Comparison of ENCODE assay signal across 15 cellular contexts in genomic region chr14:23326491-23327332, GRCh38. TPM values are rescaled to one million over a fixed set of nuclear protein-coding genes. Genes with fewer than 3 reads are reported as not detected.
DNase-seq lines count a peak whose midpoint lies in the region; ATAC-seq, FAIRE-seq and TF ChIP-seq lines count a peak whose summit lies in the region.
"Had no signal": no experiment of that assay in that cellular context is flagged by ENCODE, and none has a peak within 500 bp of the region (broad histone marks: within the 10 kb centered on the region; RNA-seq: fewer than 3 reads in every experiment).

No MANE protein-coding gene starts in this region.

- peaks cover 11% of the 10 kb centered on the region for H3K4me1 Mint-ChIP-seq in astrocyte (ENCODE audit: low read depth, unreplicated experiment)
- peaks cover 16% of the 10 kb centered on the region for H3K4me1 Mint-ChIP-seq in type B pancreatic cell (ENCODE audit: unreplicated experiment)

- intact Hi-C loops in HepG2 (cut with micrococcal nuclease; ENCODE audit: unreplicated experiment) = loop anchor here (5.0 kb wide), 1 partner anchor 131 kb away; no protein-coding TSS in a partner anchor
- intact Hi-C loops in right lobe of liver (cut with DNase I) = loop anchor here in 1 of 2 donors (5.0 kb wide), 1 partner anchor 51 kb away; the partner anchor contains the start of gene CMTM5

- TF ChIP-seq RAD21 in HepG2 (CRISPR knock-in tag; IDR thresholded peaks at IDR 0.05) = peak; percentile 42

- H3K9ac ChIP-seq in HepG2 (ENCODE audit: insufficient read depth, low read depth, low read length) = no peak overlapping the region
- H3K9ac ChIP-seq in astrocyte (ENCODE audit: low read length) = no peak overlapping the region

- CTCF ChIA-PET in HepG2 (lab: Yijun Ruan, JAX; ENCODE audit: low intra/inter-chr PET ratio, low total read pairs) = interaction anchor here (1.6 to 4.4 kb wide), 4 partner anchors 32 to 62 kb away, joined by 5 to 111 read pairs (median 14); partner anchors contain the start of gene CMTM5

- peak in 1 of 2 experiments; percentile 60; a peak in 2 of 4 replicates for TF ChIP-seq POLR2A in HepG2 (IDR thresholded peaks at IDR 0.05; ENCODE audit: insufficient read depth in 1 of 2, low read depth in 2 of 2, low read length in 2 of 2)
- no peak for TF ChIP-seq POLR2A in right lobe of liver (IDR thresholded peaks at IDR 0.05)

- H3K27ac ChIP-seq in HepG2 (ENCODE audit: extremely low read length, insufficient read depth, low read length) (no peak overlapping the region), right lobe of liver (no peak overlapping the region), astrocyte (ENCODE audit: low read depth, low read length) (no peak overlapping the region)
- H3K27ac ChIP-seq: breast epithelium had no signal

- H3K36me3 ChIP-seq in HepG2 (replicated peaks in 1 of 2; ENCODE audit: control insufficient read depth in 1 of 2, insufficient read depth in 2 of 2, low read length in 2 of 2) = peaks cover 18 to 27% of the 10 kb centered on the region in 2 experiments
- peaks cover 0 to 28% (median 13%) of the 10 kb centered on the region in 4 donors for H3K36me3 ChIP-seq in right lobe of liver
- H3K36me3 ChIP-seq in astrocyte (ENCODE audit: insufficient read depth, low read length) = peaks cover 20% of the 10 kb centered on the region
- H3K36me3 ChIP-seq: breast epithelium had no signal

- in situ Hi-C loops in HepG2 (cut with HindIII; ENCODE audit: extremely low pct_ligation_motif_present, low pct_unique_long_range_greater_than_20kb) = loop anchor here (5.0 kb wide), 1 partner anchor 51 kb away; the partner anchor contains the start of gene CMTM5

- no peaks in the 10 kb centered on the region for H3K9me3 ChIP-seq in HepG2 (ENCODE audit: low read length)
- no peaks in the 10 kb centered on the region for H3K9me3 ChIP-seq in right lobe of liver
- H3K9me3 ChIP-seq in astrocyte (ENCODE audit: insufficient read depth, low read depth, low read length) = no peaks in the 10 kb centered on the region
- H3K9me3 ChIP-seq: breast epithelium had no signal

- TF ChIP-seq CTCF in HepG2 (CRISPR knock-in tag; IDR thresholded peaks at IDR 0.05) (no peak), right lobe of liver (IDR thresholded peaks at IDR 0.05) (no peak), astrocyte (IDR thresholded peaks at IDR 0.05; ENCODE audit: insufficient read depth, low read depth, low read length) (no peak), type B pancreatic cell (conservative IDR thresholded peaks at IDR 0.05) (no peak)

- FAIRE-seq in HepG2 (lab: Jason Lieb, UNC) (no peak), astrocyte (lab: Jason Lieb, UNC) (no peak)

- WGBS in HepG2 (ENCODE audit: low lambda C conversion rate) = 92% methylated on average over 13 of the region's 13 CpGs
- WGBS in right lobe of liver (ENCODE audit: insufficient coverage, low coverage, low lambda C conversion rate, missing lambda C conversion rate) = 63% methylated on average over 13 of the region's 13 CpGs

- no peak overlapping the region for H3K4me3 ChIP-seq in HepG2 (replicated peaks in 1 of 3; ENCODE audit: insufficient read depth in 1 of 3, low read depth in 2 of 3, low read length in 3 of 3)
- H3K4me3 ChIP-seq in right lobe of liver = no peak overlapping the region
- no peak overlapping the region for H3K4me3 ChIP-seq in astrocyte (ENCODE audit: insufficient read depth, low read depth, low read length)
- H3K4me3 ChIP-seq: breast epithelium had no signal

- no peaks in the 10 kb centered on the region for H3K9me3 Mint-ChIP-seq in astrocyte (ENCODE audit: unreplicated experiment)
- H3K9me3 Mint-ChIP-seq in type B pancreatic cell = no peaks in the 10 kb centered on the region
- H3K9me3 Mint-ChIP-seq: activated naive CD4-positive, alpha-beta T cell treated with anti-CD3 and anti-CD28 coated beads, Interleukin-2, amount 10 ng/mL, durations not matched to agents 7 days and 5 days had no signal

- H3K27me3 ChIP-seq in HepG2 (ENCODE audit: control insufficient read depth in 1 of 2, insufficient read depth in 2 of 2, low read length in 2 of 2) (peaks cover 0 to 23% of the 10 kb centered on the region in 2 experiments; a peak in 3 of 5 replicates), right lobe of liver (no peaks in the 10 kb centered on the region), astrocyte (ENCODE audit: insufficient read depth, low read length) (no peaks in the 10 kb centered on the region)
- H3K27me3 ChIP-seq: breast epithelium had no signal

- H3K4me3 Mint-ChIP-seq in astrocyte (ENCODE audit: unreplicated experiment) = peak overlapping the region; percentile 47
- no peak overlapping the region for H3K4me3 Mint-ChIP-seq in type B pancreatic cell
- H3K4me3 Mint-ChIP-seq: activated naive CD4-positive, alpha-beta T cell treated with anti-CD3 and anti-CD28 coated beads, Interleukin-2, amount 10 ng/mL, durations not matched to agents 7 days and 5 days had no signal

- no peak overlapping the region for H2AFZ ChIP-seq in HepG2 (ENCODE audit: low read length)
- H2AFZ ChIP-seq in astrocyte (ENCODE audit: low read depth, low read length) = no peak overlapping the region

- peak; percentile 11 for ATAC-seq in HepG2
- ATAC-seq in right lobe of liver = no peak
- no peak for ATAC-seq in stimulated activated naive CD8-positive, alpha-beta T cell treated with anti-CD3 and anti-CD28 coated beads, Interleukin-15, Interleukin-2, amounts not matched to agents 100 U/mL and 50 U/mL, for 24 hours

- DNase-seq in HepG2 (ENCODE audit: low spot score) (no peak), right lobe of liver (no peak), astrocyte (ENCODE audit: low read depth) (no peak), type B pancreatic cell (ENCODE audit: extremely low spot score, unreplicated experiment) (peak; percentile 43), D341Med (ENCODE audit: low spot score) (no peak)
- no peak for DNase-seq in stimulated activated naive CD8-positive, alpha-beta T cell treated with anti-CD3 and anti-CD28 coated beads, Interleukin-15, Interleukin-2, amounts not matched to agents 100 U/mL and 50 U/mL, for 24 hours
- DNase-seq: activated CD8-positive, alpha-beta memory T cell treated with anti-CD3 and anti-CD28 coated beads, Interleukin-2, amount 50 U/mL, for 4 hours; activated naive CD4-positive, alpha-beta T cell treated with anti-CD3 and anti-CD28 coated beads, Interleukin-2, amount 10 ng/mL, durations not matched to agents 7 days and 5 days; GF-D8; hippocampal formation; NCI-H1092 treated with DMSO at 0.1 percent for 48 hours; RPMI8226; stimulated activated CD4-positive, alpha-beta T cell treated with anti-CD3 and anti-CD28 coated beads, Interleukin-2, amount 100 ng/mL, for 48 hours had no signal

- H3K36me3 Mint-ChIP-seq in astrocyte (ENCODE audit: low read depth, unreplicated experiment) (peaks cover 6% of the 10 kb centered on the region), type B pancreatic cell (peaks cover 21% of the 10 kb centered on the region)

- TF ChIP-seq EP300 in HepG2 (IDR thresholded peaks at IDR 0.05; ENCODE audit: low read depth in 2 of 2, low read length in 2 of 2) (no peak), HepG2 (CRISPR knock-in tag; IDR thresholded peaks at IDR 0.05; ENCODE audit: borderline replicate concordance) (peak; percentile 34; the same call in 1 of the 2 replicates)

- H3K27me3 Mint-ChIP-seq in astrocyte (ENCODE audit: low read depth, unreplicated experiment) (peaks cover 7% of the 10 kb centered on the region), type B pancreatic cell (no peaks in the 10 kb centered on the region)
- H3K27me3 Mint-ChIP-seq: activated naive CD4-positive, alpha-beta T cell treated with anti-CD3 and anti-CD28 coated beads, Interleukin-2, amount 10 ng/mL, durations not matched to agents 7 days and 5 days had no signal

- H3K27ac Mint-ChIP-seq in astrocyte (ENCODE audit: unreplicated experiment) (no peak overlapping the region), type B pancreatic cell (peak overlapping the region; percentile 5)
- H3K27ac Mint-ChIP-seq: activated naive CD4-positive, alpha-beta T cell treated with anti-CD3 and anti-CD28 coated beads, Interleukin-2, amount 10 ng/mL, durations not matched to agents 7 days and 5 days had no signal

- BruUV-seq in HepG2 (replicated peaks; lab: Mats Ljungman, UMichigan) = no TSS peak

- H3K4me2 ChIP-seq in HepG2 (ENCODE audit: low read depth, low read length) (no peak overlapping the region), astrocyte (ENCODE audit: low read length) (no peak overlapping the region)

- peaks cover 29% of the 10 kb centered on the region for H3K4me1 ChIP-seq in HepG2 (ENCODE audit: insufficient read depth, low read length)
- H3K4me1 ChIP-seq in right lobe of liver = peaks cover 0 to 17% (median 4%) of the 10 kb centered on the region in 4 donors
- peaks cover 7% of the 10 kb centered on the region for H3K4me1 ChIP-seq in astrocyte (ENCODE audit: insufficient read depth, low read length)

- H4K20me1 ChIP-seq in HepG2 (ENCODE audit: insufficient read depth, low read length) (peaks cover 11% of the 10 kb centered on the region; the same call in 1 of the 2 replicates), astrocyte (ENCODE audit: insufficient read depth, low read length) (peaks cover 40% of the 10 kb centered on the region)

- H3K79me2 ChIP-seq in HepG2 (ENCODE audit: insufficient read depth, low read length) (peaks cover 23% of the 10 kb centered on the region), astrocyte (ENCODE audit: insufficient read depth, low read length) (peaks cover 33% of the 10 kb centered on the region)

- POLR2A ChIA-PET in HepG2 (lab: Yijun Ruan, JAX) = interaction anchor here (0.7 to 13.2 kb wide), 20 partner anchors 9 to 561 kb away, joined by 3 to 1053 read pairs (median 4); partner anchors contain the start of genes ACIN1, AJUBA, AP1G2 and BCL2L2

RNA-seq across cellular contexts. Expression of gene PABPN1, which starts 5.5 kb away (rescaled TPM):
- total RNA-seq in HepG2 (2016; rRNA removed; fragmentation: Illumina TruSeq; extraction: Trizol) (173 and 233 TPM in 2 replicates), right lobe of liver (10 to 100 TPM; 23.6 to 95.3 (median 64.6) TPM), astrocyte (147 and 162 TPM in 2 replicates), type B pancreatic cell (ENCODE audit: low replicate concordance) (202 and 337 TPM in 2 replicates)
- 164 and 170 TPM in 2 replicates for total RNA-seq in HepG2 (2016; cell fraction: cytosol; rRNA removed; fragmentation: Illumina TruSeq; extraction: Trizol; ENCODE audit: low read depth)
- total RNA-seq in HepG2 (2016; cell fraction: insoluble cytoplasmic fraction; rRNA removed; fragmentation: Illumina TruSeq; extraction: Trizol) = 151 and 261 TPM in 2 replicates
- 240 and 258 TPM in 2 replicates for total RNA-seq in HepG2 (2016; cell fraction: membrane; rRNA removed; fragmentation: Illumina TruSeq; extraction: Trizol)
- 233 and 257 TPM in 2 replicates for total RNA-seq in HepG2 (2016; cell fraction: nucleus; rRNA removed; fragmentation: Illumina TruSeq; extraction: Trizol)
- polyA plus RNA-seq in HepG2 (2011; rRNA removed) = 524 and 560 TPM in 2 replicates
- polyA plus RNA-seq in HepG2 (2011; cell fraction: cytosol; rRNA removed) = 223 and 254 TPM in 2 replicates
- 1,653 and 1,890 TPM in 2 replicates for polyA plus RNA-seq in HepG2 (2011; cell fraction: nucleus; rRNA removed)
- polyA plus RNA-seq in HepG2 (2012) = 250 and 273 TPM in 2 replicates
- 203 and 217 TPM in 2 replicates for polyA plus RNA-seq in HepG2 (2016; cell fraction: cytosol; fragmentation: Illumina TruSeq; extraction: Trizol; ENCODE audit: low read depth)
- 267 and 292 TPM in 2 replicates for polyA plus RNA-seq in HepG2 (2016; cell fraction: insoluble cytoplasmic fraction; fragmentation: Illumina TruSeq; extraction: Trizol; ENCODE audit: low read depth)
- 282 and 307 TPM in 2 replicates for polyA plus RNA-seq in HepG2 (2016; cell fraction: membrane; fragmentation: Illumina TruSeq; extraction: Trizol; ENCODE audit: low read depth)
- polyA plus RNA-seq in HepG2 (2016; cell fraction: nucleus; fragmentation: Illumina TruSeq; extraction: Trizol; ENCODE audit: insufficient read depth, low read depth) = 742 and 751 TPM in 2 replicates
- polyA minus RNA-seq in HepG2 (2011; rRNA and poly(A)+ RNA removed; ENCODE audit: low replicate concordance) = 87.7 and 98.1 TPM in 2 replicates
- 48.4 and 51.4 TPM in 2 replicates for polyA minus RNA-seq in HepG2 (2011; cell fraction: cytosol; rRNA and poly(A)+ RNA removed)
- 305 and 331 TPM in 2 replicates for polyA minus RNA-seq in HepG2 (2011; cell fraction: nucleus; rRNA and poly(A)+ RNA removed)

RNA-seq across cellular contexts. Expression of gene BCL2L2, which starts 20.1 kb away (rescaled TPM):
- total RNA-seq in HepG2 (2016; rRNA removed; fragmentation: Illumina TruSeq; extraction: Trizol) (26.6 and 28.1 TPM in 2 replicates), right lobe of liver (10 to 100 TPM in 4 of 6 experiments, 1 to 10 TPM in 2; 8.8 to 15.8 (median 12.1) TPM), astrocyte (19.6 and 21.4 TPM in 2 replicates), type B pancreatic cell (ENCODE audit: low replicate concordance) (21.0 and 22.5 TPM in 2 replicates)
- 5.8 and 7.1 TPM in 2 replicates for total RNA-seq in HepG2 (2016; cell fraction: cytosol; rRNA removed; fragmentation: Illumina TruSeq; extraction: Trizol; ENCODE audit: low read depth)
- 23.5 and 29.8 TPM in 2 replicates for total RNA-seq in HepG2 (2016; cell fraction: insoluble cytoplasmic fraction; rRNA removed; fragmentation: Illumina TruSeq; extraction: Trizol)
- 24.4 and 25.0 TPM in 2 replicates for total RNA-seq in HepG2 (2016; cell fraction: membrane; rRNA removed; fragmentation: Illumina TruSeq; extraction: Trizol)
- 38.0 and 39.0 TPM in 2 replicates for total RNA-seq in HepG2 (2016; cell fraction: nucleus; rRNA removed; fragmentation: Illumina TruSeq; extraction: Trizol)
- polyA plus RNA-seq in HepG2 (2011; rRNA removed) = 49.8 and 58.5 TPM in 2 replicates
- 47.5 and 52.5 TPM in 2 replicates for polyA plus RNA-seq in HepG2 (2011; cell fraction: cytosol; rRNA removed)
- polyA plus RNA-seq in HepG2 (2011; cell fraction: nucleus; rRNA removed) = 125 and 134 TPM in 2 replicates
- polyA plus RNA-seq in HepG2 (2012) = 58.4 and 61.4 TPM in 2 replicates
- 5.0 and 5.6 TPM in 2 replicates for polyA plus RNA-seq in HepG2 (2016; cell fraction: cytosol; fragmentation: Illumina TruSeq; extraction: Trizol; ENCODE audit: low read depth)
- 24.9 and 26.1 TPM in 2 replicates for polyA plus RNA-seq in HepG2 (2016; cell fraction: insoluble cytoplasmic fraction; fragmentation: Illumina TruSeq; extraction: Trizol; ENCODE audit: low read depth)
- polyA plus RNA-seq in HepG2 (2016; cell fraction: membrane; fragmentation: Illumina TruSeq; extraction: Trizol; ENCODE audit: low read depth) = 16.9 and 17.1 TPM in 2 replicates
- 62.1 and 68.2 TPM in 2 replicates for polyA plus RNA-seq in HepG2 (2016; cell fraction: nucleus; fragmentation: Illumina TruSeq; extraction: Trizol; ENCODE audit: insufficient read depth, low read depth)
- 14.9 and 41.6 TPM in 2 replicates for polyA minus RNA-seq in HepG2 (2011; rRNA and poly(A)+ RNA removed; ENCODE audit: low replicate concordance)
- 15.1 and 17.5 TPM in 2 replicates for polyA minus RNA-seq in HepG2 (2011; cell fraction: cytosol; rRNA and poly(A)+ RNA removed)
- 64.5 and 72.0 TPM in 2 replicates for polyA minus RNA-seq in HepG2 (2011; cell fraction: nucleus; rRNA and poly(A)+ RNA removed)

RNA-seq across cellular contexts. Expression of gene PPP1R3E, which starts 24.1 kb away (rescaled TPM):
- 8.3 and 16.5 TPM in 2 replicates for total RNA-seq in HepG2 (2016; rRNA removed; fragmentation: Illumina TruSeq; extraction: Trizol)
- total RNA-seq in HepG2 (2016; cell fraction: cytosol; rRNA removed; fragmentation: Illumina TruSeq; extraction: Trizol; ENCODE audit: low read depth) = 2.5 and 3.0 TPM in 2 replicates
- 8.0 and 15.9 TPM in 2 replicates for total RNA-seq in HepG2 (2016; cell fraction: insoluble cytoplasmic fraction; rRNA removed; fragmentation: Illumina TruSeq; extraction: Trizol)
- 7.4 and 8.8 TPM in 2 replicates for total RNA-seq in HepG2 (2016; cell fraction: membrane; rRNA removed; fragmentation: Illumina TruSeq; extraction: Trizol)
- 19.8 and 23.1 TPM in 2 replicates for total RNA-seq in HepG2 (2016; cell fraction: nucleus; rRNA removed; fragmentation: Illumina TruSeq; extraction: Trizol)
- 22.5 and 26.5 TPM in 2 replicates for polyA plus RNA-seq in HepG2 (2011; rRNA removed)
- 7.4 and 8.8 TPM in 2 replicates for polyA plus RNA-seq in HepG2 (2011; cell fraction: cytosol; rRNA removed)
- 76.6 and 82.6 TPM in 2 replicates for polyA plus RNA-seq in HepG2 (2011; cell fraction: nucleus; rRNA removed)
- polyA plus RNA-seq in HepG2 (2012) = 17.5 and 26.4 TPM in 2 replicates
- polyA plus RNA-seq in HepG2 (2016; cell fraction: cytosol; fragmentation: Illumina TruSeq; extraction: Trizol; ENCODE audit: low read depth) = 3.7 and 5.1 TPM in 2 replicates
- polyA plus RNA-seq in HepG2 (2016; cell fraction: insoluble cytoplasmic fraction; fragmentation: Illumina TruSeq; extraction: Trizol; ENCODE audit: low read depth) = 11.7 and 14.7 TPM in 2 replicates
- 7.2 and 7.4 TPM in 2 replicates for polyA plus RNA-seq in HepG2 (2016; cell fraction: membrane; fragmentation: Illumina TruSeq; extraction: Trizol; ENCODE audit: low read depth)
- 47.6 and 61.8 TPM in 2 replicates for polyA plus RNA-seq in HepG2 (2016; cell fraction: nucleus; fragmentation: Illumina TruSeq; extraction: Trizol; ENCODE audit: insufficient read depth, low read depth)
- polyA minus RNA-seq in HepG2 (2011; rRNA and poly(A)+ RNA removed; ENCODE audit: low replicate concordance) = 10.2 and 19.7 TPM in 2 replicates
- 2.6 and 4.5 TPM in 2 replicates for polyA minus RNA-seq in HepG2 (2011; cell fraction: cytosol; rRNA and poly(A)+ RNA removed)
- polyA minus RNA-seq in HepG2 (2011; cell fraction: nucleus; rRNA and poly(A)+ RNA removed) = 55.5 and 56.2 TPM in 2 replicates
- total RNA-seq in right lobe of liver = 10 to 100 TPM in 2 of 6 experiments, 1 to 10 TPM in 4; 4.0 to 11.1 (median 8.1) TPM
- total RNA-seq in astrocyte = 2.1 and 3.6 TPM in 2 replicates
- total RNA-seq in type B pancreatic cell (ENCODE audit: low replicate concordance) = 10.1 and 16.7 TPM in 2 replicates

RNA-seq across cellular contexts. Expression of gene SLC22A17, which starts 26.0 kb away (rescaled TPM):
- 0.48 and 0.95 TPM in 2 replicates for total RNA-seq in HepG2 (2016; rRNA removed; fragmentation: Illumina TruSeq; extraction: Trizol)
- total RNA-seq in HepG2 (2016; cell fraction: cytosol; rRNA removed; fragmentation: Illumina TruSeq; extraction: Trizol; ENCODE audit: low read depth) = 0.30 TPM in 1 of 2 replicates, not detected in the other
- total RNA-seq in HepG2 (2016; cell fraction: insoluble cytoplasmic fraction; rRNA removed; fragmentation: Illumina TruSeq; extraction: Trizol) = 0.21 and 0.91 TPM in 2 replicates
- 0.12 and 0.31 TPM in 2 replicates for total RNA-seq in HepG2 (2016; cell fraction: membrane; rRNA removed; fragmentation: Illumina TruSeq; extraction: Trizol)
- 1.2 TPM in 2 replicates for total RNA-seq in HepG2 (2016; cell fraction: nucleus; rRNA removed; fragmentation: Illumina TruSeq; extraction: Trizol)
- polyA plus RNA-seq in HepG2 (2011; rRNA removed) = 1.1 and 1.8 TPM in 2 replicates
- 0.69 and 0.98 TPM in 2 replicates for polyA plus RNA-seq in HepG2 (2011; cell fraction: cytosol; rRNA removed)
- polyA plus RNA-seq in HepG2 (2011; cell fraction: nucleus; rRNA removed) = 9.4 and 11.6 TPM in 2 replicates
- polyA plus RNA-seq in HepG2 (2012) = 1.7 and 2.3 TPM in 2 replicates
- 0.12 and 0.14 TPM in 2 replicates for polyA plus RNA-seq in HepG2 (2016; cell fraction: cytosol; fragmentation: Illumina TruSeq; extraction: Trizol; ENCODE audit: low read depth)
- 0.27 and 0.67 TPM in 2 replicates for polyA plus RNA-seq in HepG2 (2016; cell fraction: insoluble cytoplasmic fraction; fragmentation: Illumina TruSeq; extraction: Trizol; ENCODE audit: low read depth)
- 0.16 and 0.19 TPM in 2 replicates for polyA plus RNA-seq in HepG2 (2016; cell fraction: membrane; fragmentation: Illumina TruSeq; extraction: Trizol; ENCODE audit: low read depth)
- polyA plus RNA-seq in HepG2 (2016; cell fraction: nucleus; fragmentation: Illumina TruSeq; extraction: Trizol; ENCODE audit: insufficient read depth, low read depth) = 3.6 and 3.8 TPM in 2 replicates
- 3.1 TPM in 1 of 2 replicates, not detected in the other for polyA minus RNA-seq in HepG2 (2011; rRNA and poly(A)+ RNA removed; ENCODE audit: low replicate concordance)
- 0.59 and 1.5 TPM in 2 replicates for polyA minus RNA-seq in HepG2 (2011; cell fraction: cytosol; rRNA and poly(A)+ RNA removed)
- 0.99 and 1.9 TPM in 2 replicates for polyA minus RNA-seq in HepG2 (2011; cell fraction: nucleus; rRNA and poly(A)+ RNA removed)
- 1 to 10 TPM; 1.5 to 2.7 (median 2.1) TPM for total RNA-seq in right lobe of liver
- total RNA-seq in astrocyte = 29.3 and 39.5 TPM in 2 replicates
- total RNA-seq in type B pancreatic cell (ENCODE audit: low replicate concordance) = 16.8 and 52.5 TPM in 2 replicates

RNA-seq across cellular contexts. Expression of gene EFS, which starts 38.3 kb away (rescaled TPM):
- not detected in 2 replicates for total RNA-seq in HepG2 (2016; rRNA removed; fragmentation: Illumina TruSeq; extraction: Trizol)
- total RNA-seq in HepG2 (2016; cell fraction: cytosol; rRNA removed; fragmentation: Illumina TruSeq; extraction: Trizol; ENCODE audit: low read depth) = not detected in 2 replicates
- not detected in 2 replicates for total RNA-seq in HepG2 (2016; cell fraction: insoluble cytoplasmic fraction; rRNA removed; fragmentation: Illumina TruSeq; extraction: Trizol)
- not detected in 2 replicates for total RNA-seq in HepG2 (2016; cell fraction: membrane; rRNA removed; fragmentation: Illumina TruSeq; extraction: Trizol)
- not detected in 2 replicates for total RNA-seq in HepG2 (2016; cell fraction: nucleus; rRNA removed; fragmentation: Illumina TruSeq; extraction: Trizol)
- polyA plus RNA-seq in HepG2 (2011; rRNA removed) = not detected in 2 replicates
- 0.03 and 0.04 TPM in 2 replicates for polyA plus RNA-seq in HepG2 (2011; cell fraction: cytosol; rRNA removed)
- 0.05 TPM in 2 replicates for polyA plus RNA-seq in HepG2 (2011; cell fraction: nucleus; rRNA removed)
- not detected in 2 replicates for polyA plus RNA-seq in HepG2 (2012)
- not detected in 2 replicates for polyA plus RNA-seq in HepG2 (2016; cell fraction: cytosol; fragmentation: Illumina TruSeq; extraction: Trizol; ENCODE audit: low read depth)
- not detected in 2 replicates for polyA plus RNA-seq in HepG2 (2016; cell fraction: insoluble cytoplasmic fraction; fragmentation: Illumina TruSeq; extraction: Trizol; ENCODE audit: low read depth)
- not detected in 2 replicates for polyA plus RNA-seq in HepG2 (2016; cell fraction: membrane; fragmentation: Illumina TruSeq; extraction: Trizol; ENCODE audit: low read depth)
- not detected in 2 replicates for polyA plus RNA-seq in HepG2 (2016; cell fraction: nucleus; fragmentation: Illumina TruSeq; extraction: Trizol; ENCODE audit: insufficient read depth, low read depth)
- polyA minus RNA-seq in HepG2 (2011; rRNA and poly(A)+ RNA removed; ENCODE audit: low replicate concordance) = not detected in 2 replicates
- polyA minus RNA-seq in HepG2 (2011; cell fraction: cytosol; rRNA and poly(A)+ RNA removed) = not detected in 2 replicates
- polyA minus RNA-seq in HepG2 (2011; cell fraction: nucleus; rRNA and poly(A)+ RNA removed) = not detected in 2 replicates
- total RNA-seq in right lobe of liver = under 1 TPM; 0.19 to 0.60 (median 0.39) TPM
- 5.8 and 6.5 TPM in 2 replicates for total RNA-seq in astrocyte
- total RNA-seq in type B pancreatic cell (ENCODE audit: low replicate concordance) = 41.0 and 59.3 TPM in 2 replicates
- total RNA-seq: T-helper 1 cell treated with Interleukin-12 subunit alpha and Interleukin-12 subunit beta and Interleukin-4 antibody, amounts not matched to agents 30 ng/mL and 1 ng/mL, for 36 hours had no signal
